22 cellular contexts compared by ENCODE assay signal in the genomic region with DNA sequence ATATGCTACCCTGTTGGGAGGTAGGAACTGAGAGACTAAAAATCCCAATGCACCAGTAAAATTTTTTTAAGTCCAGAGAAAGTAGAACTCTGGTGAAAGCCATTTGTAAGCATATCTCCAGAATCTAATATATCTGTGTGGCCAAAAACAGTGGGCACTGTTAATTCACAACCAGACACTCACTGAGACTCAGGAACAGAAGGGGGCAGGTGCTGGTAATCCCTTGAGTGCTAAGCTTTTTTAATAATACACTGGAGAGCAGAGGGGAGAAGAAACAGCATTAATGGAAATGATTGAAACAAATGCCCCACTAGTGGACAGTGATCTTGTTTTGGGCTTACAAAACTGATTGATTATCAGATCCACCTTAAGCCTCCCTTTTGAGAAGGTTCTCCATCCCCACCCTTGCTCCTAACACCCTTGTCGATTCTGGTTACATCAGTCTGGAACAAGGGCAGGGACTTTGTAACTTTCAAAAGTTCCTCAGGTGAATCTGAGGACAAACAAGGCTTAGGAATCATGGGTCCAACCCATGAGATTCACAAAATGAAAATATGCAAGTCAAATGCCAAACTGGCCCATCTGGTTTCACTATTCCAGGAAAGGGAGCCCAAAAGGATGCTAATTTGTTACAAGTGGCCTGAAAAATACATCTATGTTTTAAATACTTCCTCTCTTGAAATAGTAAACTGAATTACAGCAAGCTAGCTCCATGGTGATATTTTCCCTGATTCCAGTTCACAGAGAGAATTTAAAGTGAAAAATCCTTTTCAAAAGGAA. TPM values are rescaled to one million over a fixed set of nuclear protein-coding genes. Genes with fewer than 3 reads are reported as not detected.
DNase-seq lines count a peak whose midpoint lies in the region; ATAC-seq, FAIRE-seq and TF ChIP-seq lines count a peak whose summit lies in the region.
"Had no signal": no experiment of that assay in that cellular context is flagged by ENCODE, and none has a peak within 500 bp of the region (broad histone marks: within the 10 kb centered on the region; RNA-seq: fewer than 3 reads in every experiment).

No MANE protein-coding gene starts in this region.

- peaks cover 0 to 26% (median 0%) of the 10 kb centered on the region in 7 donors for H3K4me1 Mint-ChIP-seq in naive thymus-derived CD4-positive, alpha-beta T cell
- H3K4me1 Mint-ChIP-seq: IgD-negative memory B cell, T-cell had no signal

- no peaks in the 10 kb centered on the region for H3K4me1 ChIP-seq in naive thymus-derived CD4-positive, alpha-beta T cell (ENCODE audit: control insufficient read depth in 2 of 2, insufficient read depth in 2 of 2, low read length in 2 of 2)

- intact Hi-C loops in naive thymus-derived CD4-positive, alpha-beta T cell (cut with micrococcal nuclease), result no loop called here

- peaks cover 10 to 52% (median 15%) of the 10 kb centered on the region in 5 donors for H3K36me3 Mint-ChIP-seq in naive thymus-derived CD4-positive, alpha-beta T cell
- H3K36me3 Mint-ChIP-seq: IgD-negative memory B cell had no signal

- H3K27ac ChIP-seq in naive thymus-derived CD4-positive, alpha-beta T cell (ENCODE audit: low read depth, low read length), result no peak overlapping the region
- H3K27ac ChIP-seq: HL-60, KMS-11, PC-9 had no signal

- peaks cover 0 to 13% (median 0%) of the 10 kb centered on the region in 3 experiments for H3K9me3 ChIP-seq in naive thymus-derived CD4-positive, alpha-beta T cell (ENCODE audit: control insufficient read depth in 2 of 3, low read length in 3 of 3)

- DNase-seq in D721Med (ENCODE audit: insufficient read length, low spot score) (no peak), NCI-H82 (lab: John Stamatoyannopoulos, UW) (peak; percentile 98), fibroblast of peridontal ligament (ENCODE audit: extremely low read depth) (peak; percentile 16), erythroblast (lab: John Stamatoyannopoulos, UW) (no peak), SHP77 treated with DMSO at 0.1 percent for 48 hours (lab: John Stamatoyannopoulos, UW) (no peak)
- DNase-seq in naive thymus-derived CD4-positive, alpha-beta T cell, result no peak
- DNase-seq: Calu3, GOT3, HCEC 1CT, NCI-H1048, NCI-H1417 treated with DMSO at 0.1 percent for 48 hours, NCI-H1694 treated with DMSO at 0.1 percent for 48 hours, NCI-H2081, NCI-H2227 treated with DMSO at 0.1 percent for 48 hours, PC-9, Right ventricle myocardium superior, T-cell had no signal

- ATAC-seq in naive thymus-derived CD4-positive, alpha-beta T cell, result no peak
- no peak for ATAC-seq in esophagus mucosa
- ATAC-seq: GM12878, T-cell had no signal

- peaks cover 0 to 22% (median 15%) of the 10 kb centered on the region in 5 donors for H3K27me3 Mint-ChIP-seq in naive thymus-derived CD4-positive, alpha-beta T cell

- H3K4me3 Mint-ChIP-seq in naive thymus-derived CD4-positive, alpha-beta T cell, result no peak overlapping the region
- H3K4me3 Mint-ChIP-seq: IgD-negative memory B cell, T-cell had no signal

- CTCF ChIA-PET in naive thymus-derived CD4-positive, alpha-beta T cell (lab: Charles Lee), result no interaction called here

- H3K36me3 ChIP-seq in naive thymus-derived CD4-positive, alpha-beta T cell (ENCODE audit: control insufficient read depth in 2 of 3, insufficient read depth in 3 of 3, low read length in 3 of 3), result no peaks in the 10 kb centered on the region

- H3K27me3 ChIP-seq in naive thymus-derived CD4-positive, alpha-beta T cell (ENCODE audit: control insufficient read depth in 2 of 2, insufficient read depth in 2 of 2, low read length in 2 of 2), result no peaks in the 10 kb centered on the region

- TF ChIP-seq POLR2A in erythroblast (IDR thresholded peaks at IDR 0.05; ENCODE audit: low read length), result no peak

- H3K4me3 ChIP-seq in naive thymus-derived CD4-positive, alpha-beta T cell (ENCODE audit: low read length), result no peak overlapping the region
- H3K4me3 ChIP-seq: GM12878, PC-9 had no signal

- no peak overlapping the region for H3K27ac Mint-ChIP-seq in naive thymus-derived CD4-positive, alpha-beta T cell
- H3K27ac Mint-ChIP-seq: IgD-negative memory B cell, T-cell had no signal

- FAIRE-seq in D721Med (lab: Jason Lieb, UNC), result peak; percentile 72
- FAIRE-seq: GM12878 had no signal

- H3K9me3 Mint-ChIP-seq in naive thymus-derived CD4-positive, alpha-beta T cell, result peaks cover 14 to 45% (median 20%) of the 10 kb centered on the region in 11 donors

- no peak for TF ChIP-seq CTCF in D721Med (IDR thresholded peaks at IDR 0.05; ENCODE audit: insufficient read depth, missing control alignments)

- POLR2A ChIA-PET in naive thymus-derived CD4-positive, alpha-beta T cell (lab: Charles Lee), result no interaction called here

RNA-seq across cellular contexts. Expression of a gene that starts 29.7 kb away (rescaled TPM):
- total RNA-seq in naive thymus-derived CD4-positive, alpha-beta T cell, result 10 to 100 TPM in 1 of 5 experiments, 1 to 10 TPM in 2, under 1 TPM in 2; 0.05 to 31.6 (median 3.3) TPM
- 1 to 10 TPM in 1 of 2 donors, under 1 TPM in 1; 0.24 to 1.1 TPM for polyA plus RNA-seq in naive thymus-derived CD4-positive, alpha-beta T cell
- 1.1 TPM for total RNA-seq in esophagus mucosa
- total RNA-seq: Calu3 had no signal
- polyA plus RNA-seq: GM12878, IgD-negative memory B cell had no signal

Comparison
In these comparisons a context has a peak if more than half of its experiments do, and no peak if none do; other contexts are left out.
1. DNase-seq: peak in NCI-H82 (single experiment) and fibroblast of peridontal ligament (single experiment); none in D721Med (single experiment), naive thymus-derived CD4-positive, alpha-beta T cell (0 of 9), erythroblast (0 of 2) and SHP77 treated with DMSO at 0.1 percent for 48 hours (single experiment).